1 cellular context compared by ENCODE assay signal in the genomic region with DNA sequence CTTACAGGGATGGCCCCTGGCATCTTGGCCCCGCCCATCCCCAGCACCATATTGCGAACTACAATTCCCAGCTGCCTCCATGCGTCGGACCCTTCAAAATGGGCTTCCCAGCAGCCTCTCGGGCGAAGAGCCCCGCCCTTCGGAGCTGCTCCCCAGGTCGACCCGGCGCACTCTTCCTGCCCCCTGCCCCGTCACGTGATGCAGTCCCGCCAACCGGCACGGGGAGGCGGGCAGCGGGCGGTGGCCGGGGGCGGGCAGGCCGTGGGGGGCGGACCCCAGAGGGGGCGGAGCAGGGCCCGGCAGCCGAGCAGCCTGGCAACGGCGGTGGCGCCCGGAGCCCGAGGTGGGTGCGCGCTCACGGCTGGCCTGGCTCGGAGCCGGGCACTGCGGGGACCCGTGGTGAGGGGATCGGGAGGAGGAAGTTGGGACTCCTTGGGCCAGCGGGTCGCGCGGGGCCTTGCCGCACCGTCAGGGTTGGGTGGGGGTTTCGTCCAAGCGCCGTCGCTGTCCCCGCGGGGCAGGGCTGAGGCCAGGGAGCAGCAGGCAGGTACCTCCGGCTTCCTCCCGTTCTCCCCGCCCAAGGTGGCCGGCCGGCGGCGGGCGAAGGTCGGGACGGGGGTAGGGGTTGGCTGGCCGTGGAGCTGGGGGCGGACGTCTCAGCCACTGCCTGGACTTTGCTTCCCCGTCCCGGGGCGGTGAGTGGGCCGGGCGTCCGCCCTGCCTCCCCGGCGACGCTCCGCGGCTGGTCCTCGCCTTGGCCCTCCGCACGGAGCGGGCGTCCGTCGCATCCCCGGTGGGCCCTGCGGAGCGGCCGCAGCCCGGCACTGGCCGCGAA.
A peak's percentile ranks its signal among the peaks of the same experiment; 100 is the strongest.
TF ChIP-seq lines count a peak whose summit lies in the region.

MTM1 (plus strand) TSS at position 302 of the 835 bp plus-strand sequence. CDS start 23,994 bp downstream, outside the sequence.

TF ChIP-seq in HEK293, 187 proteins besides CTCF, POLR2A, EP300 and RAD21 (continued from another document and continues in another):
- no peak for TF ChIP-seq ZNF518A (tag by site-specific recombination; conservative IDR thresholded peaks at IDR 0.05; ENCODE audit: low read depth)
- TF ChIP-seq REST (tag by site-specific recombination; IDR thresholded peaks at IDR 0.05): peak; percentile 70
- TF ChIP-seq ZNF843 (tag by site-specific recombination; IDR thresholded peaks at IDR 0.05): 0 out of 2 replicates have a peak, but pooled peaks have one; percentile 14
- 0 out of 2 replicates have a peak, but pooled peaks have one; percentile 39 for TF ChIP-seq KLF16 (tag by site-specific recombination; IDR thresholded peaks at IDR 0.05)
- TF ChIP-seq ZNF621 (tag by site-specific recombination; IDR thresholded peaks at IDR 0.05): no peak
- TF ChIP-seq ZNF48 (tag by site-specific recombination; IDR thresholded peaks at IDR 0.05): no peak
- no peak for TF ChIP-seq ZNF350 (tag by site-specific recombination; IDR thresholded peaks at IDR 0.05)
- TF ChIP-seq ZBTB26 (tag by site-specific recombination; optimal IDR thresholded peaks at IDR 0.05): peak; percentile 89
- no peak for TF ChIP-seq MEIS1 (CRISPR knock-in tag; IDR thresholded peaks at IDR 0.05; ENCODE audit: borderline replicate concordance)
- peak; percentile 65; the same call in 1 of the 2 replicates for TF ChIP-seq HIC1 (tag by site-specific recombination; IDR thresholded peaks at IDR 0.05)
- TF ChIP-seq ZNF148 (tag by site-specific recombination; IDR thresholded peaks at IDR 0.05; ENCODE audit: borderline replicate concordance): no peak
- TF ChIP-seq, protein P1, sequence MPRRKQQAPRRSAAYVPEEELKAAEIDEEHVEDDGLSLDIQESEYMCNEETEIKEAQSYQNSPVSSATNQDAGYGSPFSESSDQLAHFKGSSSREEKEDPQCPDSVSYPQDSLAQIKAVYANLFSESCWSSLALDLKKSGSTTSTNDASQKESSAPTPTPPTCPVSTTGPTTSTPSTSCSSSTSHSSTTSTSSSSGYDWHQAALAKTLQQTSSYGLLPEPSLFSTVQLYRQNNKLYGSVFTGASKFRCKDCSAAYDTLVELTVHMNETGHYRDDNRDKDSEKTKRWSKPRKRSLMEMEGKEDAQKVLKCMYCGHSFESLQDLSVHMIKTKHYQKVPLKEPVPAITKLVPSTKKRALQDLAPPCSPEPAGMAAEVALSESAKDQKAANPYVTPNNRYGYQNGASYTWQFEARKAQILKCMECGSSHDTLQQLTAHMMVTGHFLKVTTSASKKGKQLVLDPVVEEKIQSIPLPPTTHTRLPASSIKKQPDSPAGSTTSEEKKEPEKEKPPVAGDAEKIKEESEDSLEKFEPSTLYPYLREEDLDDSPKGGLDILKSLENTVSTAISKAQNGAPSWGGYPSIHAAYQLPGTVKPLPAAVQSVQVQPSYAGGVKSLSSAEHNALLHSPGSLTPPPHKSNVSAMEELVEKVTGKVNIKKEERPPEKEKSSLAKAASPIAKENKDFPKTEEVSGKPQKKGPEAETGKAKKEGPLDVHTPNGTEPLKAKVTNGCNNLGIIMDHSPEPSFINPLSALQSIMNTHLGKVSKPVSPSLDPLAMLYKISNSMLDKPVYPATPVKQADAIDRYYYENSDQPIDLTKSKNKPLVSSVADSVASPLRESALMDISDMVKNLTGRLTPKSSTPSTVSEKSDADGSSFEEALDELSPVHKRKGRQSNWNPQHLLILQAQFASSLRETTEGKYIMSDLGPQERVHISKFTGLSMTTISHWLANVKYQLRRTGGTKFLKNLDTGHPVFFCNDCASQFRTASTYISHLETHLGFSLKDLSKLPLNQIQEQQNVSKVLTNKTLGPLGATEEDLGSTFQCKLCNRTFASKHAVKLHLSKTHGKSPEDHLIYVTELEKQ (tag by site-specific recombination; IDR thresholded peaks at IDR 0.05; ENCODE audit: borderline replicate concordance): no peak
- 0 out of 2 replicates have a peak, but pooled peaks have one; percentile 57 for TF ChIP-seq ZNF501 (tag by site-specific recombination; IDR thresholded peaks at IDR 0.05)
- no peak for TF ChIP-seq ZFP69B (tag by site-specific recombination; IDR thresholded peaks at IDR 0.05)
- TF ChIP-seq ZNF140 (tag by site-specific recombination; IDR thresholded peaks at IDR 0.05): no peak
- peak; percentile 52; the same call in 1 of the 2 replicates for TF ChIP-seq ZFP37 (tag by site-specific recombination; IDR thresholded peaks at IDR 0.05)
- TF ChIP-seq YY2 (tag by site-specific recombination; IDR thresholded peaks at IDR 0.05): no peak; the same call in 1 of the 2 replicates
- TF ChIP-seq ZNF175 (tag by site-specific recombination; IDR thresholded peaks at IDR 0.05): no peak
- TF ChIP-seq, protein P2, sequence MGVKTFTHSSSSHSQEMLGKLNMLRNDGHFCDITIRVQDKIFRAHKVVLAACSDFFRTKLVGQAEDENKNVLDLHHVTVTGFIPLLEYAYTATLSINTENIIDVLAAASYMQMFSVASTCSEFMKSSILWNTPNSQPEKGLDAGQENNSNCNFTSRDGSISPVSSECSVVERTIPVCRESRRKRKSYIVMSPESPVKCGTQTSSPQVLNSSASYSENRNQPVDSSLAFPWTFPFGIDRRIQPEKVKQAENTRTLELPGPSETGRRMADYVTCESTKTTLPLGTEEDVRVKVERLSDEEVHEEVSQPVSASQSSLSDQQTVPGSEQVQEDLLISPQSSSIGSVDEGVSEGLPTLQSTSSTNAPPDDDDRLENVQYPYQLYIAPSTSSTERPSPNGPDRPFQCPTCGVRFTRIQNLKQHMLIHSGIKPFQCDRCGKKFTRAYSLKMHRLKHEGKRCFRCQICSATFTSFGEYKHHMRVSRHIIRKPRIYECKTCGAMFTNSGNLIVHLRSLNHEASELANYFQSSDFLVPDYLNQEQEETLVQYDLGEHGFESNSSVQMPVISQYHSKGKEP (tag by site-specific recombination; IDR thresholded peaks at IDR 0.05): no peak
- no peak for TF ChIP-seq ZNF571 (tag by site-specific recombination; IDR thresholded peaks at IDR 0.05)
- peak; percentile 83 for TF ChIP-seq PATZ1 (tag by site-specific recombination; IDR thresholded peaks at IDR 0.05)
- no peak for TF ChIP-seq KLF17 (tag by site-specific recombination; IDR thresholded peaks at IDR 0.05)
